19 cellular contexts compared by ENCODE assay signal in genomic region chr10:114375082-114375481, GRCh38. TPM values are rescaled to one million over a fixed set of nuclear protein-coding genes. Genes with fewer than 3 reads are reported as not detected.
DNase-seq lines count a peak whose midpoint lies in the region; ATAC-seq and TF ChIP-seq lines count a peak whose summit lies in the region.
"Had no signal": no experiment of that assay in that cellular context is flagged by ENCODE, and none has a peak within 500 bp of the region (broad histone marks: within the 10 kb centered on the region; RNA-seq: fewer than 3 reads in every experiment).

No MANE protein-coding gene starts in this region.

- no peaks in the 10 kb centered on the region for H3K36me3 ChIP-seq in stomach
- H3K36me3 ChIP-seq: cardiac muscle cell, neutrophil, Peyer's patch, right lobe of liver had no signal

- no peak for TF ChIP-seq POLR2A in stomach (IDR thresholded peaks at IDR 0.05)

- H3K4me1 ChIP-seq in stomach: peaks cover 0 to 39% (median 20%) of the 10 kb centered on the region in 4 donors
- H3K4me1 ChIP-seq: Peyer's patch, right lobe of liver had no signal

- TF ChIP-seq EP300 in stomach (IDR thresholded peaks at IDR 0.05): no peak

- 43 to 61% (median 52%) methylated on average over 2 of the region's 2 CpGs for WGBS in stomach, 5 donors

- intact Hi-C loops in stomach (cut with DNase I; ENCODE audit: low total_unique reads): no loop called here

- H3K9me3 ChIP-seq in stomach: no peaks in the 10 kb centered on the region
- H3K9me3 ChIP-seq: neutrophil, Peyer's patch, right lobe of liver had no signal

- H3K27ac ChIP-seq in stomach: peak overlapping the region in 4 of 5 donors; percentile 61 to 78 (median 70)
- H3K27ac ChIP-seq: cardiac muscle cell, neutrophil, right lobe of liver, VCaP had no signal

- no peak for TF ChIP-seq CTCF in fibroblast of villous mesenchyme (IDR thresholded peaks at IDR 0.05; ENCODE audit: insufficient read depth, low read depth, low read length)
- TF ChIP-seq CTCF in stomach (IDR thresholded peaks at IDR 0.05): no peak

- H3K4me3 ChIP-seq in fibroblast of villous mesenchyme (ENCODE audit: low read depth, low read length) (no peak overlapping the region), stomach (no peak overlapping the region)
- H3K4me3 ChIP-seq: cardiac muscle cell, K562, Peyer's patch, right lobe of liver had no signal

- no peaks in the 10 kb centered on the region for H3K27me3 ChIP-seq in stomach
- H3K27me3 ChIP-seq: cardiac muscle cell, neutrophil, Peyer's patch, right lobe of liver had no signal

- no peak for ATAC-seq in GM21381 (IDR thresholded peaks at IDR 0.05; ENCODE audit: unreplicated experiment)
- ATAC-seq: activated naive CD4-positive, alpha-beta T cell treated with anti-CD3 and anti-CD28 coated beads, Interleukin-2, amount 50 U/mL, for 72 hours; activated T-cell treated with anti-CD3 and anti-CD28 coated beads, Interleukin-2, amount 50 U/mL, for 72 hours; K562 had no signal

- DNase-seq in HS-27A (ENCODE audit: low read depth) (peak; percentile 39), amniotic epithelial cell (ENCODE audit: low read depth) (peak; percentile 90), fibroblast of villous mesenchyme (ENCODE audit: low read depth) (peak; percentile 92), stomach (no peak), RKO (ENCODE audit: low spot score) (no peak)
- DNase-seq in stimulated activated CD4-positive, alpha-beta T cell treated with anti-CD3 and anti-CD28 coated beads, Interleukin-1b, Interleukin-23, amount 100 ng/mL, for 48 hours: no peak
- no peak for DNase-seq in activated T-cell treated with anti-CD3 and anti-CD28 coated beads, Interleukin-2, amount 50 U/mL, for 48 hours
- DNase-seq: activated CD4-positive, alpha-beta T cell treated with anti-CD3 and anti-CD28 coated beads, Interleukin-2, amount 50 U/mL, for 48 hours; activated T-cell treated with anti-CD3 and anti-CD28 coated beads, Interleukin-2, amount 50 U/mL, for 72 hours; effector CD8-positive, alpha-beta T cell; NCI-H82; right lobe of liver had no signal

RNA-seq across cellular contexts. Expression of gene AFAP1L2, which starts 29.2 kb away (rescaled TPM):
- total RNA-seq in fibroblast of villous mesenchyme: 5.5 and 7.3 TPM in 2 replicates
- total RNA-seq in stomach: 10 to 100 TPM in 4 of 5 donors, 1 to 10 TPM in 1; 7.2 to 25.0 (median 19.3) TPM
- polyA plus RNA-seq in stomach: 1 to 10 TPM; 2.6 to 4.5 (median 3.4) TPM
- polyA plus RNA-seq: K562 had no signal

Comparison
In these comparisons a context has a peak if more than half of its experiments do, and no peak if none do; other contexts are left out.
1. DNase-seq: peak in HS-27A (single experiment), amniotic epithelial cell (single experiment) and fibroblast of villous mesenchyme (single experiment); none in stomach (single experiment), RKO (single experiment), stimulated activated CD4-positive, alpha-beta T cell treated with anti-CD3 and anti-CD28 coated beads, Interleukin-1b, Interleukin-23, amount 100 ng/mL, for 48 hours (single experiment) and activated T-cell treated with anti-CD3 and anti-CD28 coated beads, Interleukin-2, amount 50 U/mL, for 48 hours (0 of 2).